In genomic region chr7:27155816-27156507, GRCh38 we compare ENCODE assay signal across 1 cellular context.
TF ChIP-seq lines count a peak whose summit lies in the region.

No MANE protein-coding gene starts in this region.

TF ChIP-seq in IMR-90, 13 proteins besides CTCF, POLR2A, EP300 and RAD21 (continued from another document):
- TF ChIP-seq ELK1 (IDR thresholded peaks at IDR 0.05; ENCODE audit: borderline replicate concordance, low read depth, low read length) (no peak), SMC3 (IDR thresholded peaks at IDR 0.05; ENCODE audit: low read depth, low read length) (no peak), RCOR1 (IDR thresholded peaks at IDR 0.05; ENCODE audit: insufficient replicate concordance, low read length) (no peak)
